Comparison of ENCODE assay signal across 26 cellular contexts in genomic region chr2:11457935-11458334, GRCh38. TPM values are rescaled to one million over a fixed set of nuclear protein-coding genes. Genes with fewer than 3 reads are reported as not detected.
A peak's percentile ranks its signal among the peaks of the same experiment; 100 is the strongest.
DNase-seq lines count a peak whose midpoint lies in the region; ATAC-seq and TF ChIP-seq lines count a peak whose summit lies in the region.
"Had no signal": no experiment of that assay in that cellular context is flagged by ENCODE, and none has a peak within 500 bp of the region (broad histone marks: within the 10 kb centered on the region; RNA-seq: fewer than 3 reads in every experiment).

No MANE protein-coding gene starts in this region.

- H3K79me2 ChIP-seq in DND-41 (ENCODE audit: insufficient read depth, low read length): peaks cover 87% of the 10 kb centered on the region

- H3K27me3 ChIP-seq in DND-41 (ENCODE audit: insufficient read depth, low read length, poor library complexity): no peaks in the 10 kb centered on the region
- H3K27me3 ChIP-seq: ascending aorta, BE2C, pancreas, right lobe of liver had no signal

- H2AFZ ChIP-seq in DND-41 (ENCODE audit: low read depth, low read length): no peak overlapping the region

- H3K4me1 Mint-ChIP-seq in mesothelial cell of epicardium: peaks cover 15% of the 10 kb centered on the region

- peaks cover 71% of the 10 kb centered on the region; the same call in 1 of the 2 replicates for H4K20me1 ChIP-seq in DND-41 (ENCODE audit: insufficient read depth, low read length)

- peaks cover 53% of the 10 kb centered on the region for H3K36me3 ChIP-seq in DND-41 (ENCODE audit: insufficient read depth, low read length)

- no peak for DNase-seq in DND-41
- DNase-seq in NCI-H526 treated with DMSO at 0.1 percent for 48 hours (lab: John Stamatoyannopoulos, UW): peak; percentile 46
- no peak for DNase-seq in left ventricle myocardium superior
- no peak for DNase-seq in mesothelial cell of epicardium (ENCODE audit: low spot score in 2 of 2, unreplicated experiment in 2 of 2)
- DNase-seq in islet precursor cell: no peak
- no peak for DNase-seq in DMS53 (lab: John Stamatoyannopoulos, UW)
- DNase-seq: activated CD8-positive, alpha-beta memory T cell treated with anti-CD3 and anti-CD28 coated beads, Interleukin-2, amount 50 U/mL, for 4 hours; BE2C; caudate nucleus; DMS79; GOT3; Karpas-422; kidney glomerular epithelial cell; naive thymus-derived CD8-positive, alpha-beta T cell; NCI-H1092 treated with DMSO at 0.1 percent for 48 hours; NCI-H2029 treated with DMSO at 0.1 percent for 48 hours; NCI-H226; NCI-H774; pancreas; right lobe of liver; WERI-Rb-1 had no signal

- no peak overlapping the region for H3K27ac ChIP-seq in DND-41 (ENCODE audit: low read length)
- H3K27ac ChIP-seq: ascending aorta, pancreas, right lobe of liver, WERI-Rb-1 had no signal

- H3K4me2 ChIP-seq in DND-41 (ENCODE audit: insufficient read depth, low read length): peak overlapping the region; percentile 9

- H3K9me3 ChIP-seq in DND-41 (ENCODE audit: insufficient read depth, low read length, severe bottlenecking): no peaks in the 10 kb centered on the region
- H3K9me3 ChIP-seq: ascending aorta, BE2C, pancreas, right lobe of liver had no signal

- peaks cover 4% of the 10 kb centered on the region for H3K36me3 Mint-ChIP-seq in mesothelial cell of epicardium

- H3K9me3 Mint-ChIP-seq in mesothelial cell of epicardium: no peaks in the 10 kb centered on the region
- H3K9me3 Mint-ChIP-seq: naive thymus-derived CD8-positive, alpha-beta T cell; stimulated activated naive CD8-positive, alpha-beta T cell treated with anti-CD3 and anti-CD28 coated beads, Interleukin-15, Interleukin-2, amounts not matched to agents 100 ng/mL and 50 ng/mL, for 24 hours had no signal

- H3K4me3 ChIP-seq in DND-41 (ENCODE audit: low read depth in 1 of 2, low read length in 2 of 2): no peak overlapping the region
- H3K4me3 ChIP-seq: ascending aorta, pancreas, right lobe of liver had no signal

- H3K27me3 Mint-ChIP-seq in mesothelial cell of epicardium (ENCODE audit: low read depth): no peaks in the 10 kb centered on the region
- H3K27me3 Mint-ChIP-seq: activated naive CD8-positive, alpha-beta T cell; naive thymus-derived CD8-positive, alpha-beta T cell; stimulated activated naive CD8-positive, alpha-beta T cell treated with anti-CD3 and anti-CD28 coated beads, Interleukin-15, Interleukin-2, amounts not matched to agents 100 ng/mL and 50 ng/mL, for 24 hours had no signal

- TF ChIP-seq CTCF in DND-41 (IDR thresholded peaks at IDR 0.05; ENCODE audit: borderline replicate concordance, extremely low read depth, low read length, poor library complexity, severe bottlenecking): no peak
- no peak for TF ChIP-seq CTCF in mesothelial cell of epicardium (IDR thresholded peaks at IDR 0.05; ENCODE audit: unreplicated experiment)

- H3K27ac Mint-ChIP-seq in mesothelial cell of epicardium: no peak overlapping the region
- H3K27ac Mint-ChIP-seq: activated naive CD8-positive, alpha-beta T cell; stimulated activated naive CD8-positive, alpha-beta T cell treated with anti-CD3 and anti-CD28 coated beads, Interleukin-15, Interleukin-2, amounts not matched to agents 100 ng/mL and 50 ng/mL, for 24 hours had no signal

- intact Hi-C loops in left ventricle myocardium superior (cut with micrococcal nuclease): no loop called here

- no peak overlapping the region for H3K4me3 Mint-ChIP-seq in mesothelial cell of epicardium
- H3K4me3 Mint-ChIP-seq: activated naive CD8-positive, alpha-beta T cell; naive thymus-derived CD8-positive, alpha-beta T cell; stimulated activated naive CD8-positive, alpha-beta T cell treated with anti-CD3 and anti-CD28 coated beads, Interleukin-15, Interleukin-2, amounts not matched to agents 100 ng/mL and 50 ng/mL, for 24 hours had no signal

- peaks cover 35% of the 10 kb centered on the region for H3K4me1 ChIP-seq in DND-41 (ENCODE audit: insufficient read depth, low read length)
- H3K4me1 ChIP-seq: BE2C had no signal

- H3K9ac ChIP-seq in DND-41 (ENCODE audit: low read depth, low read length): no peak overlapping the region

- ATAC-seq in DND-41 (ENCODE audit: insufficient read depth, low read depth): peak; percentile 18; the same call in 1 of the 3 replicates
- peak; percentile 51 for ATAC-seq in GM21529 (IDR thresholded peaks at IDR 0.05; ENCODE audit: unreplicated experiment)
- peak; percentile 19 for ATAC-seq in left ventricle myocardium superior
- no peak for ATAC-seq in HG02938 (IDR thresholded peaks at IDR 0.05; ENCODE audit: unreplicated experiment)
- ATAC-seq: naive thymus-derived CD8-positive, alpha-beta T cell; right lobe of liver had no signal

RNA-seq across cellular contexts. Expression of gene E2F6, which starts 8.0 kb away (rescaled TPM):
- total RNA-seq in left ventricle myocardium superior: 12.6 TPM
- total RNA-seq in mesothelial cell of epicardium: 21.7 to 24.3 TPM (median 23.1 TPM) in 3 replicates
